Comparison of ENCODE assay signal across 10 cellular contexts in the genomic region with DNA sequence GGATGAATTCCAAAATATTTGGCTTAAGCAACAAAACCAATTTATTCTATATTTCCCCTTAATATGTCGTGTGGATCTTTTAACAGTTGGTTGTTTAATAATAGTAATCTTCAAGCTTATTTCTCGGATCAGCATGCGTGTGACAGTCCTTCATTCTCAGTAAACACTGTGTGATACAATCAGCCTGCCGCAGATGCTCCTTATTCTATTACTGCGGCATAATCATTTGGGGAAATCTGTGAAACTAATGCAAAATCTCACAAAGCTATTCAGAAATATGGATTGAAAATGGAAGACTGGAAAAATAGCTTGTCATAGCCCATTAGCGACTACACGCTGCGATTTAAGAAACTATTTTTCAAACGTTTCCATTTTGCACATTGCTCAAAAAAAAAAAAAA. TPM values are rescaled to one million over a fixed set of nuclear protein-coding genes. Genes with fewer than 3 reads are reported as not detected.
"Had no signal": no experiment of that assay in that cellular context is flagged by ENCODE, and none has a peak within 500 bp of the region (broad histone marks: within the 10 kb centered on the region; RNA-seq: fewer than 3 reads in every experiment).

No MANE protein-coding gene starts in this region.

- H3K36me3 Mint-ChIP-seq: IgD-negative memory B cell had no signal

- FAIRE-seq: HepG2, HTR-8/SVneo, K562 had no signal

- H3K4me1 Mint-ChIP-seq: IgD-negative memory B cell had no signal

- H3K27ac Mint-ChIP-seq: IgD-negative memory B cell had no signal

- H3K27ac ChIP-seq: HL-60 had no signal

- H3K4me3 ChIP-seq: K562 had no signal

- ATAC-seq: HepG2, K562 had no signal

- DNase-seq: IMR-90, KBM-7, KG1 had no signal

- H3K4me3 Mint-ChIP-seq: IgD-negative memory B cell had no signal

- H3K9me3 Mint-ChIP-seq: IgD-negative memory B cell had no signal

RNA-seq across cellular contexts. Expression of a gene that starts 36.9 kb away (rescaled TPM):
- total RNA-seq: HepG2, HT-29, HT1080, IMR-90, K562 had no signal
- polyA plus RNA-seq: HepG2, IgD-negative memory B cell, IMR-90, K562 had no signal
